20 cellular contexts compared by ENCODE assay signal in the genomic region with DNA sequence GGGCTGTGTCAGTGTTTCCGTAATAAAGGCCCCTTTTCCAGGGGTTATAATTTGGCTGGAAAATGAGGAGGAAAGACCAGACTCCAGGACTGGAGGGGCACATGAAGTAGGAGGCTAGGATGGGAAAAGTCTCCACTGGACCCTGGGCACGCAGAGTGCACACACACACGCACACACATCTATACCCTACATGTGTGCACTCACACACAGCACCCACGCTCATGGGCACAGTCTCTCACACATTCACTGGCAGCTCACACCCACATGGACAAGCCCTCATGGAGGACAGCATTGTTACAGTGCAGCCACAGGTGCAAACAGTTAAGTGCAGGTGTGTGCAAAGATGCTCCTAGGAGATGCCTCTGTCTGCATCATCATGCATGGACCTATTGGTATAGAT. TPM values are rescaled to one million over a fixed set of nuclear protein-coding genes. Genes with fewer than 3 reads are reported as not detected.
DNase-seq lines count a peak whose midpoint lies in the region; ATAC-seq, FAIRE-seq and TF ChIP-seq lines count a peak whose summit lies in the region.
"Had no signal": no experiment of that assay in that cellular context is flagged by ENCODE, and none has a peak within 500 bp of the region (broad histone marks: within the 10 kb centered on the region; RNA-seq: fewer than 3 reads in every experiment).

No MANE protein-coding gene starts in this region.

- H3K79me2 ChIP-seq in H1 (ENCODE audit: control insufficient read depth in 1 of 2, insufficient read depth in 2 of 2, low read length in 2 of 2), result no peaks in the 10 kb centered on the region

- TF ChIP-seq EP300 in H1 (IDR thresholded peaks at IDR 0.05; ENCODE audit: borderline replicate concordance in 1 of 2, low read depth in 2 of 2, low read length in 2 of 2) (no peak), gastroesophageal sphincter (IDR thresholded peaks at IDR 0.05) (no peak)

- no peak overlapping the region for H3K56ac ChIP-seq in H1 (replicated peaks; ENCODE audit: insufficient read length, low read depth, low read length)

- peak overlapping the region; percentile 18 for H3K27ac Mint-ChIP-seq in activated CD4-positive, alpha-beta T cell treated with anti-CD3 and anti-CD28 coated beads, Interleukin-2, amount 10 ng/mL, durations not matched to agents 24 days and 14 days
- peak overlapping the region in 2 of 3 donors; percentile 71 to 75 for H3K27ac Mint-ChIP-seq in CD4-positive, CD25-positive, alpha-beta regulatory T cell
- H3K27ac Mint-ChIP-seq in activated naive CD8-positive, alpha-beta T cell treated with anti-CD3 and anti-CD28 coated beads for 36 hours, result peak overlapping the region; percentile 45
- H3K27ac Mint-ChIP-seq: B cell had no signal

- no peak overlapping the region for H2AFZ ChIP-seq in H1 (ENCODE audit: low read length)
- H2AFZ ChIP-seq: PC-9 had no signal

- FAIRE-seq in H1 (lab: Jason Lieb, UNC), result no peak
- FAIRE-seq: A549 had no signal

- H3K14ac ChIP-seq in H1 (ENCODE audit: insufficient read length), result no peak overlapping the region

- H3K9me3 Mint-ChIP-seq in activated CD4-positive, alpha-beta T cell treated with anti-CD3 and anti-CD28 coated beads, Interleukin-2, amount 10 ng/mL, durations not matched to agents 24 days and 14 days, result no peaks in the 10 kb centered on the region
- no peaks in the 10 kb centered on the region for H3K9me3 Mint-ChIP-seq in CD4-positive, CD25-positive, alpha-beta regulatory T cell
- no peaks in the 10 kb centered on the region for H3K9me3 Mint-ChIP-seq in activated naive CD8-positive, alpha-beta T cell treated with anti-CD3 and anti-CD28 coated beads for 36 hours
- H3K9me3 Mint-ChIP-seq: IgD-negative memory B cell had no signal

- peaks cover 48% of the 10 kb centered on the region for H3K4me1 Mint-ChIP-seq in activated CD4-positive, alpha-beta T cell treated with anti-CD3 and anti-CD28 coated beads, Interleukin-2, amount 10 ng/mL, durations not matched to agents 24 days and 14 days
- peaks cover 0 to 16% (median 0%) of the 10 kb centered on the region in 4 donors for H3K4me1 Mint-ChIP-seq in CD4-positive, CD25-positive, alpha-beta regulatory T cell
- H3K4me1 Mint-ChIP-seq in activated naive CD8-positive, alpha-beta T cell treated with anti-CD3 and anti-CD28 coated beads for 36 hours, result peaks cover 78% of the 10 kb centered on the region

- no peaks in the 10 kb centered on the region for H4K20me1 ChIP-seq in H1 (replicated peaks in 1 of 2; ENCODE audit: control insufficient read depth in 1 of 2, insufficient read depth in 2 of 2, low read length in 2 of 2)

- H3K36me3 Mint-ChIP-seq in activated CD4-positive, alpha-beta T cell treated with anti-CD3 and anti-CD28 coated beads, Interleukin-2, amount 10 ng/mL, durations not matched to agents 24 days and 14 days (ENCODE audit: low read depth), result peaks cover 59% of the 10 kb centered on the region
- peaks cover 8% of the 10 kb centered on the region for H3K36me3 Mint-ChIP-seq in CD4-positive, CD25-positive, alpha-beta regulatory T cell
- H3K36me3 Mint-ChIP-seq in activated naive CD8-positive, alpha-beta T cell treated with anti-CD3 and anti-CD28 coated beads for 36 hours, result peaks cover 52% of the 10 kb centered on the region
- H3K36me3 Mint-ChIP-seq: CD14-positive monocyte, IgD-negative memory B cell had no signal

- H3K4ac ChIP-seq in H1 (replicated peaks; ENCODE audit: insufficient read length, low read depth, low read length), result no peak overlapping the region

- H4K91ac ChIP-seq in H1 (replicated peaks; ENCODE audit: insufficient read length, low read length), result no peak overlapping the region

- no peak overlapping the region for H3K4me2 ChIP-seq in H1 (ENCODE audit: insufficient read depth in 1 of 2, low read depth in 2 of 2, low read length in 2 of 2)
- H3K4me2 ChIP-seq: A549, PC-9 had no signal

- no peaks in the 10 kb centered on the region for H3K23me2 ChIP-seq in H1 (ENCODE audit: low read depth, low read length)

- H3K4me3 Mint-ChIP-seq in activated CD4-positive, alpha-beta T cell treated with anti-CD3 and anti-CD28 coated beads, Interleukin-2, amount 10 ng/mL, durations not matched to agents 24 days and 14 days, result no peak overlapping the region
- H3K4me3 Mint-ChIP-seq in CD4-positive, CD25-positive, alpha-beta regulatory T cell, result peak overlapping the region in 1 of 4 donors; percentile 38
- H3K4me3 Mint-ChIP-seq in activated naive CD8-positive, alpha-beta T cell treated with anti-CD3 and anti-CD28 coated beads for 36 hours, result no peak overlapping the region
- H3K4me3 Mint-ChIP-seq: B cell, CD14-positive monocyte, IgD-negative memory B cell had no signal

- H3K79me1 ChIP-seq in H1 (ENCODE audit: low read depth, low read length), result no peaks in the 10 kb centered on the region

- no peaks in the 10 kb centered on the region for H3K9me3 ChIP-seq in CD4-positive, CD25-positive, alpha-beta regulatory T cell (ENCODE audit: control insufficient read depth in 2 of 2, low read length in 2 of 2)
- H3K9me3 ChIP-seq in H1 (ENCODE audit: insufficient read depth in 2 of 2, low read depth in 1 of 2, low read length in 1 of 2), result no peaks in the 10 kb centered on the region
- H3K9me3 ChIP-seq in gastroesophageal sphincter, result peaks cover 0 to 8% (median 0%) of the 10 kb centered on the region in 3 donors
- H3K9me3 ChIP-seq: A549 had no signal

- no peak overlapping the region for H2BK5ac ChIP-seq in H1 (ENCODE audit: low read depth, low read length)

- no peaks in the 10 kb centered on the region for H3K27me3 ChIP-seq in CD4-positive, CD25-positive, alpha-beta regulatory T cell (ENCODE audit: control insufficient read depth, insufficient read depth, low read length)
- peaks cover 0 to 21% (median 19%) of the 10 kb centered on the region in 4 experiments; a peak in 6 of 7 replicates for H3K27me3 ChIP-seq in H1 (replicated peaks in 1 of 4; ENCODE audit: control insufficient read depth in 3 of 4, extremely low read depth in 1 of 4, insufficient read depth in 3 of 4, low read length in 3 of 4)
- H3K27me3 ChIP-seq in gastroesophageal sphincter, result peaks cover 35% of the 10 kb centered on the region

- H2BK12ac ChIP-seq in H1 (ENCODE audit: low read depth, low read length), result peak overlapping the region; percentile 72; the same call in 1 of the 2 replicates

- peak overlapping the region; percentile 45; the same call in 1 of the 2 replicates for H2AK5ac ChIP-seq in H1 (ENCODE audit: low read depth, low read length)

- no peak for DNase-seq in activated CD4-positive, alpha-beta T cell treated with anti-CD3 and anti-CD28 coated beads, Interleukin-2, amount 10 ng/mL, durations not matched to agents 24 days and 14 days
- DNase-seq in activated CD4-positive, alpha-beta T cell treated with anti-CD3 and anti-CD28 coated beads, Interleukin-2, amount 50 U/mL, for 48 hours, result no peak
- DNase-seq in CD4-positive, CD25-positive, alpha-beta regulatory T cell, result no peak
- DNase-seq in activated naive CD8-positive, alpha-beta T cell treated with anti-CD3 and anti-CD28 coated beads for 36 hours, result no peak
- DNase-seq in H1 (ENCODE audit: low read depth in 1 of 2, low spot score in 2 of 2), result no peak
- DNase-seq in retina, result no peak
- DNase-seq: DMS79, Karpas-422, MV-4-11, NCI-H1105 treated with DMSO at 0.1 percent for 48 hours, NCI-H2029 treated with DMSO at 0.1 percent for 48 hours, NCI-H226, NCI-H526 treated with DMSO at 0.1 percent for 48 hours, PC-9, RPMI8226 had no signal

- ATAC-seq in CD4-positive, CD25-positive, alpha-beta regulatory T cell (ENCODE audit: low read depth in 2 of 2), result no peak
- ATAC-seq in gastroesophageal sphincter, result no peak
- ATAC-seq: A549 had no signal

- H3K4me3 ChIP-seq in CD4-positive, CD25-positive, alpha-beta regulatory T cell (ENCODE audit: low read depth, low read length), result no peak overlapping the region
- H3K4me3 ChIP-seq in H1 (ENCODE audit: extremely low read depth in 1 of 4, insufficient read depth in 2 of 4, low read depth in 3 of 4, low read length in 4 of 4) (no peak overlapping the region), gastroesophageal sphincter (no peak overlapping the region)
- H3K4me3 ChIP-seq: A549, PC-9 had no signal

- peak overlapping the region; percentile 36; the same call in 1 of the 2 replicates for H2BK15ac ChIP-seq in H1 (ENCODE audit: low read length)

- no peak for TF ChIP-seq CTCF in H1 (IDR thresholded peaks at IDR 0.05; ENCODE audit: control extremely low read depth in 1 of 3, insufficient read depth in 1 of 3, low read depth in 1 of 3, low read length in 3 of 3)
- no peak for TF ChIP-seq CTCF in gastroesophageal sphincter (IDR thresholded peaks at IDR 0.05)

- no peak overlapping the region for H2BK20ac ChIP-seq in H1 (ENCODE audit: low read length)

- no peak overlapping the region for H4K8ac ChIP-seq in H1 (ENCODE audit: extremely low read depth, insufficient read depth, low read length)

- H3K27ac ChIP-seq in CD4-positive, CD25-positive, alpha-beta regulatory T cell (ENCODE audit: insufficient read depth, low read length, poor library complexity, severe bottlenecking), result no peak overlapping the region
- H3K27ac ChIP-seq in H1 (ENCODE audit: low read depth, low read length), result no peak overlapping the region
- H3K27ac ChIP-seq in gastroesophageal sphincter, result no peak overlapping the region
- H3K27ac ChIP-seq: A549, PC-9 had no signal

- POLR2A ChIA-PET in H1 (lab: Charles Lee; ENCODE audit: partially characterized antibody), result interaction anchor here (1.7 kb wide), 1 partner anchor 8 kb away, joined by 6 read pairs; a partner anchor contains a TSS

- no peak overlapping the region for H3K9ac ChIP-seq in H1 (replicated peaks in 1 of 4; ENCODE audit: extremely low read depth in 1 of 4, low read depth in 3 of 4, low read length in 3 of 4)

- H2BK120ac ChIP-seq in H1 (replicated peaks; ENCODE audit: low read depth, low read length), result no peak overlapping the region

- no peak overlapping the region for H4K5ac ChIP-seq in H1 (ENCODE audit: insufficient read length, low read depth, low read length)

- no peak overlapping the region for H3K18ac ChIP-seq in H1 (ENCODE audit: extremely low read depth, low read length)

- no peak overlapping the region for H3K23ac ChIP-seq in H1 (ENCODE audit: insufficient read length)

- no peak for TF ChIP-seq RAD21 in H1 (IDR thresholded peaks at IDR 0.05 in 1 of 2, conservative IDR thresholded peaks at IDR 0.05 in 1 of 2; ENCODE audit: low read depth in 2 of 2, low read length in 2 of 2)

- WGBS in H1 (ENCODE audit: extremely low coverage in 1 of 2, insufficient coverage in 1 of 2, insufficient read length in 1 of 2, insufficient replicate concordance in 2 of 2, low coverage in 1 of 2, low lambda C conversion rate in 2 of 2, missing lambda C conversion rate in 1 of 2), 2 experiments, result 88% methylated on average over 4 of the region's 4 CpGs; no CpG with 5 or more reads in 1 of the 2 experiments
- 88 to 90% methylated on average over 1 of the region's 4 CpGs for WGBS in gastroesophageal sphincter (ENCODE audit: low coverage in 1 of 2), 2 donors

- CTCF ChIA-PET in H1 (lab: Charles Lee; ENCODE audit: partially characterized antibody), result interaction anchor here (1.5 to 2.2 kb wide), 2 partner anchors 14 to 90 kb away, joined by 4 to 9 read pairs; no protein-coding TSS in a partner anchor

- H3K4me1 ChIP-seq in CD4-positive, CD25-positive, alpha-beta regulatory T cell (ENCODE audit: control insufficient read depth, insufficient read depth, low read length, poor library complexity, severe bottlenecking), result peaks cover 15% of the 10 kb centered on the region
- H3K4me1 ChIP-seq in H1 (replicated peaks in 1 of 4; ENCODE audit: control insufficient read depth in 3 of 4, insufficient read depth in 4 of 4, low read length in 3 of 4) (peaks cover 0 to 29% (median 8%) of the 10 kb centered on the region in 4 experiments; a peak in 6 of 7 replicates), gastroesophageal sphincter (no peaks in the 10 kb centered on the region)
- H3K4me1 ChIP-seq: A549 had no signal

- no peaks in the 10 kb centered on the region for H3K36me3 ChIP-seq in CD4-positive, CD25-positive, alpha-beta regulatory T cell (ENCODE audit: control insufficient read depth, insufficient read depth, low read length)
- H3K36me3 ChIP-seq in H1 (ENCODE audit: control insufficient read depth in 2 of 4, insufficient read depth in 4 of 4, low read length in 3 of 4) (no peaks in the 10 kb centered on the region), gastroesophageal sphincter (no peaks in the 10 kb centered on the region)

- TF ChIP-seq POLR2A in H1 (IDR thresholded peaks at IDR 0.05; ENCODE audit: control extremely low read depth in 1 of 2, low read depth in 2 of 2, low read length in 2 of 2) (no peak), gastroesophageal sphincter (IDR thresholded peaks at IDR 0.05) (no peak)

- no peaks in the 10 kb centered on the region for H3K27me3 Mint-ChIP-seq in activated CD4-positive, alpha-beta T cell treated with anti-CD3 and anti-CD28 coated beads, Interleukin-2, amount 10 ng/mL, durations not matched to agents 24 days and 14 days
- no peaks in the 10 kb centered on the region for H3K27me3 Mint-ChIP-seq in CD4-positive, CD25-positive, alpha-beta regulatory T cell
- H3K27me3 Mint-ChIP-seq in activated naive CD8-positive, alpha-beta T cell treated with anti-CD3 and anti-CD28 coated beads for 36 hours, result no peaks in the 10 kb centered on the region
- H3K27me3 Mint-ChIP-seq: B cell, IgD-negative memory B cell had no signal

- intact Hi-C loops in activated CD4-positive, alpha-beta T cell treated with anti-CD3 and anti-CD28 coated beads, Interleukin-2, amount 10 ng/mL, durations not matched to agents 24 days and 14 days (cut with micrococcal nuclease), result no loop called here

RNA-seq across cellular contexts. Expression of a gene that starts 9.0 kb away (rescaled TPM):
- total RNA-seq in activated CD4-positive, alpha-beta T cell treated with anti-CD3 and anti-CD28 coated beads, Interleukin-2, amount 10 ng/mL, durations not matched to agents 24 days and 14 days, result 110 and 112 TPM in 2 replicates
- 268 TPM for total RNA-seq in CD4-positive, CD25-positive, alpha-beta regulatory T cell
- 10 to 100 TPM; 12.0 to 23.3 (median 15.8) TPM for polyA plus RNA-seq in CD4-positive, CD25-positive, alpha-beta regulatory T cell
- 100 to 1,000 TPM; 144 TPM for total RNA-seq in activated naive CD8-positive, alpha-beta T cell treated with anti-CD3 and anti-CD28 coated beads for 36 hours
- total RNA-seq in H1 (2021; fragmentation: NEBNext Ultra II Directional; extraction: Animal tissue kit (Norgen Biotek cat#: 25700)), result 0.48 and 0.82 TPM in 2 replicates
- 0.49 and 0.62 TPM in 2 replicates for polyA plus RNA-seq in H1 (2011; rRNA removed)
- 0.44 TPM for polyA plus RNA-seq in H1 (2011; cell fraction: cytosol; rRNA removed)
- 0.70 TPM for polyA plus RNA-seq in H1 (2011; cell fraction: nucleus; rRNA removed)
- polyA plus RNA-seq in H1 (2012, experiment 1 of 2), result 0.33 to 1.3 TPM (median 0.64 TPM) in 4 replicates
- 0.55 TPM for polyA plus RNA-seq in H1 (2012, experiment 2 of 2)
- polyA plus RNA-seq in H1 (2013, experiment 1 of 2), result 0.61 TPM
- polyA plus RNA-seq in H1 (2013, experiment 2 of 2), result 0.52 TPM
- polyA minus RNA-seq in H1 (2011; rRNA and poly(A)+ RNA removed), result 0.13 TPM in 1 of 2 replicates, not detected in the other
- polyA minus RNA-seq in H1 (2011; cell fraction: cytosol; rRNA and poly(A)+ RNA removed), result 1.5 TPM
- polyA minus RNA-seq in H1 (2011; cell fraction: nucleus; rRNA and poly(A)+ RNA removed), result 0.30 TPM
- 1 to 10 TPM in 2 of 4 donors, under 1 TPM in 2; 0.62 to 2.0 (median 1.3) TPM for total RNA-seq in gastroesophageal sphincter
- total RNA-seq: PC-9 had no signal

Comparison
In these comparisons a context has a peak if more than half of its experiments do, and no peak if none do; other contexts are left out.
1. H3K27ac Mint-ChIP-seq: peak in every context shown above with its lines; median percentile 73 in CD4-positive, CD25-positive, alpha-beta regulatory T cell; 45 in activated naive CD8-positive, alpha-beta T cell treated with anti-CD3 and anti-CD28 coated beads for 36 hours; 18 in activated CD4-positive, alpha-beta T cell treated with anti-CD3 and anti-CD28 coated beads, Interleukin-2, amount 10 ng/mL, durations not matched to agents 24 days and 14 days.
2. RNA of a gene that starts 9.0 kb away (total RNA-seq): 268 TPM in CD4-positive, CD25-positive, alpha-beta regulatory T cell (single experiment), 144 TPM in activated naive CD8-positive, alpha-beta T cell treated with anti-CD3 and anti-CD28 coated beads for 36 hours and 110 to 112 TPM in activated CD4-positive, alpha-beta T cell treated with anti-CD3 and anti-CD28 coated beads, Interleukin-2, amount 10 ng/mL, durations not matched to agents 24 days and 14 days; 0.62 to 2.0 TPM in gastroesophageal sphincter and 0.48 to 0.82 TPM in H1; every median in the first group is over 10 times any median in the second.